23 cellular contexts compared by ENCODE assay signal in genomic region chr16:22664561-22664997, GRCh38.
DNase-seq lines count a peak whose midpoint lies in the region; ATAC-seq and TF ChIP-seq lines count a peak whose summit lies in the region.
"Had no signal": no experiment of that assay in that cellular context is flagged by ENCODE, and none has a peak within 500 bp of the region (broad histone marks: within the 10 kb centered on the region; RNA-seq: fewer than 3 reads in every experiment).

No MANE protein-coding gene starts in this region.

- H4K20me1 ChIP-seq in H9 (ENCODE audit: control insufficient read depth, insufficient read depth, insufficient read length), result no peaks in the 10 kb centered on the region

- H3K18ac ChIP-seq in H9 (ENCODE audit: insufficient read length, low read depth, low read length) (no peak overlapping the region), neuronal stem cell (ENCODE audit: low read length) (no peak overlapping the region)

- H3K4ac ChIP-seq in H9 (ENCODE audit: low read depth, low read length), result no peak overlapping the region
- H3K4ac ChIP-seq in neuronal stem cell (ENCODE audit: low read length), result no peak overlapping the region

- H2BK15ac ChIP-seq in H9 (ENCODE audit: low read depth, low read length) (no peak overlapping the region), neuronal stem cell (ENCODE audit: low read length) (no peak overlapping the region)

- TF ChIP-seq EP300 in upper lobe of left lung (IDR thresholded peaks at IDR 0.05), result no peak

- H3K36me3 ChIP-seq in neuronal stem cell (replicated peaks in 1 of 2; ENCODE audit: control insufficient read depth in 2 of 2, insufficient read depth in 2 of 2, low read length in 2 of 2) (no peaks in the 10 kb centered on the region), upper lobe of left lung (no peaks in the 10 kb centered on the region)

- H3K4me3 ChIP-seq in coronary artery, result no peak overlapping the region
- H3K4me3 ChIP-seq in neuronal stem cell (ENCODE audit: low read length in 2 of 2), result no peak overlapping the region
- H3K4me3 ChIP-seq in upper lobe of left lung, result no peak overlapping the region

- CTCF ChIA-PET in activated naive CD4-positive, alpha-beta T cell treated with anti-CD3 and anti-CD28 coated beads, Interleukin-2, amount 10 ng/mL, durations not matched to agents 7 days and 5 days (lab: Charles Lee), result no interaction called here

- H3K4me3 Mint-ChIP-seq in H9, result no peak overlapping the region
- no peak overlapping the region for H3K4me3 Mint-ChIP-seq in activated naive CD4-positive, alpha-beta T cell treated with anti-CD3 and anti-CD28 coated beads, Interleukin-2, amount 10 ng/mL, durations not matched to agents 7 days and 5 days
- H3K4me3 Mint-ChIP-seq: brain; T-helper 2 cell treated with Interferon-gamma antibody and Interleukin-4, amounts not matched to agents 5 μg/mL and 100 μg/mL, for 36 hours had no signal

- no peak overlapping the region for H3K27ac Mint-ChIP-seq in H9
- no peak overlapping the region for H3K27ac Mint-ChIP-seq in activated naive CD4-positive, alpha-beta T cell treated with anti-CD3 and anti-CD28 coated beads, Interleukin-2, amount 10 ng/mL, durations not matched to agents 7 days and 5 days
- H3K27ac Mint-ChIP-seq: brain; T-helper 2 cell treated with Interferon-gamma antibody and Interleukin-4, amounts not matched to agents 5 μg/mL and 100 μg/mL, for 36 hours had no signal

- H3K27me3 Mint-ChIP-seq in H9 (ENCODE audit: low read depth), result no peaks in the 10 kb centered on the region
- no peaks in the 10 kb centered on the region for H3K27me3 Mint-ChIP-seq in activated naive CD4-positive, alpha-beta T cell treated with anti-CD3 and anti-CD28 coated beads, Interleukin-2, amount 10 ng/mL, durations not matched to agents 7 days and 5 days
- H3K27me3 Mint-ChIP-seq: brain had no signal

- DNase-seq in DMS53 (lab: John Stamatoyannopoulos, UW) (peak; percentile 35), DMS53 treated with DMSO at 0.1 percent for 48 hours (lab: John Stamatoyannopoulos, UW; ENCODE audit: unreplicated experiment) (no peak), H9 (peak; percentile 26), coronary artery (ENCODE audit: low spot score) (peak; percentile 62), neuronal stem cell (ENCODE audit: low spot score) (no peak), upper lobe of left lung (no peak), hippocampal formation (lab: John Stamatoyannopoulos, UW) (no peak)
- no peak for DNase-seq in activated naive CD4-positive, alpha-beta T cell treated with anti-CD3 and anti-CD28 coated beads, Interleukin-2, amount 10 ng/mL, durations not matched to agents 7 days and 5 days
- DNase-seq: 8988T; activated gamma-delta T cell; AML-193; H7; KG1; mammary epithelial cell; NCI-H345; retina; stimulated activated CD4-positive, alpha-beta T cell treated with anti-CD3 and anti-CD28 coated beads, Interleukin-2, amount 100 ng/mL, for 48 hours; stimulated activated naive CD8-positive, alpha-beta T cell treated with anti-CD3 and anti-CD28 coated beads, Interleukin-15, Interleukin-2, amounts not matched to agents 100 U/mL and 50 U/mL, for 24 hours had no signal

- H3K79me1 ChIP-seq in H9 (ENCODE audit: insufficient read depth, low read depth, low read length, poor library complexity, severe bottlenecking) (no peaks in the 10 kb centered on the region), neuronal stem cell (ENCODE audit: low read depth, low read length) (no peaks in the 10 kb centered on the region)

- H3K9ac ChIP-seq in H9 (ENCODE audit: extremely low read depth, insufficient read length, low read length) (no peak overlapping the region), neuronal stem cell (ENCODE audit: low read depth, low read length, poor library complexity) (no peak overlapping the region)

- TF ChIP-seq CTCF in H9 (conservative IDR thresholded peaks at IDR 0.05) (no peak), coronary artery (IDR thresholded peaks at IDR 0.05) (no peak), upper lobe of left lung (IDR thresholded peaks at IDR 0.05) (no peak)

- no peaks in the 10 kb centered on the region for H3K36me3 Mint-ChIP-seq in H9 (ENCODE audit: insufficient read depth in 1 of 3, low read depth in 3 of 3)
- no peaks in the 10 kb centered on the region for H3K36me3 Mint-ChIP-seq in activated naive CD4-positive, alpha-beta T cell treated with anti-CD3 and anti-CD28 coated beads, Interleukin-2, amount 10 ng/mL, durations not matched to agents 7 days and 5 days
- H3K36me3 Mint-ChIP-seq: brain had no signal

- WGBS in H9 (ENCODE audit: extremely low coverage, insufficient read length, low lambda C conversion rate), result no CpG with 5 or more reads among the region's 7 CpGs
- WGBS in neuronal stem cell (ENCODE audit: extremely low coverage in 2 of 2, insufficient read length in 2 of 2, insufficient replicate concordance in 1 of 2), 2 donors, result no CpG with 5 or more reads among the region's 7 CpGs
- WGBS in upper lobe of left lung, 2 donors, result 76 to 79% methylated on average over 7 of the region's 7 CpGs

- ATAC-seq in upper lobe of left lung (ENCODE audit: low FRiP score in 2 of 2), result no peak
- ATAC-seq: SK-N-SH treated with all-trans-retinoic acid at 6 μM for 48 hours; stimulated activated naive CD8-positive, alpha-beta T cell treated with anti-CD3 and anti-CD28 coated beads, Interleukin-15, Interleukin-2, amounts not matched to agents 100 U/mL and 50 U/mL, for 24 hours had no signal

- no peak overlapping the region for H4K5ac ChIP-seq in H9 (ENCODE audit: insufficient read length, low read depth, low read length)

- no peak overlapping the region for H2AK5ac ChIP-seq in H9 (ENCODE audit: insufficient read length, low read length)
- H2AK5ac ChIP-seq in neuronal stem cell (ENCODE audit: low read depth, low read length), result no peak overlapping the region

- H3K9me3 Mint-ChIP-seq in H9, result no peaks in the 10 kb centered on the region
- no peaks in the 10 kb centered on the region for H3K9me3 Mint-ChIP-seq in activated naive CD4-positive, alpha-beta T cell treated with anti-CD3 and anti-CD28 coated beads, Interleukin-2, amount 10 ng/mL, durations not matched to agents 7 days and 5 days
- H3K9me3 Mint-ChIP-seq: brain; T-helper 2 cell treated with Interferon-gamma antibody and Interleukin-4, amounts not matched to agents 5 μg/mL and 100 μg/mL, for 36 hours had no signal

- H3K23me2 ChIP-seq in H9 (ENCODE audit: insufficient read length, low read depth, low read length, poor library complexity, severe bottlenecking), result no peaks in the 10 kb centered on the region

- H2BK20ac ChIP-seq in H9 (ENCODE audit: low read depth, low read length, poor library complexity, severe bottlenecking), result no peak overlapping the region

- H3K4me1 Mint-ChIP-seq in H9, result no peaks in the 10 kb centered on the region
- H3K4me1 Mint-ChIP-seq in activated naive CD4-positive, alpha-beta T cell treated with anti-CD3 and anti-CD28 coated beads, Interleukin-2, amount 10 ng/mL, durations not matched to agents 7 days and 5 days, result no peaks in the 10 kb centered on the region
- H3K4me1 Mint-ChIP-seq: brain had no signal

- H4K8ac ChIP-seq in H9 (replicated peaks; ENCODE audit: insufficient read length, low read depth, low read length), result no peak overlapping the region
- no peak overlapping the region for H4K8ac ChIP-seq in neuronal stem cell (ENCODE audit: low read depth, low read length)

- H2AFZ ChIP-seq in H9 (ENCODE audit: low read length) (no peak overlapping the region), neuronal stem cell (ENCODE audit: low read length) (no peak overlapping the region)

- no peak overlapping the region for H4K91ac ChIP-seq in H9 (ENCODE audit: insufficient read length, low read depth, low read length)
- no peak overlapping the region for H4K91ac ChIP-seq in neuronal stem cell (ENCODE audit: low read depth, low read length, poor library complexity)

- H3K9me3 ChIP-seq in H9 (ENCODE audit: control insufficient read depth, low read depth, low read length), result no peaks in the 10 kb centered on the region
- peaks cover 0 to 2% of the 10 kb centered on the region in 2 donors for H3K9me3 ChIP-seq in neuronal stem cell (replicated peaks in 1 of 2; ENCODE audit: control insufficient read depth in 2 of 2, insufficient read depth in 1 of 2, low read depth in 1 of 2, low read length in 2 of 2)
- peaks cover 0 to 3% (median 0%) of the 10 kb centered on the region in 4 donors for H3K9me3 ChIP-seq in upper lobe of left lung

- H3T11ph ChIP-seq in H9 (ENCODE audit: low read length), result no peak overlapping the region

- H3K27me3 ChIP-seq in H9 (ENCODE audit: insufficient read depth, low read length), result no peaks in the 10 kb centered on the region
- H3K27me3 ChIP-seq in neuronal stem cell (ENCODE audit: control insufficient read depth in 3 of 3, insufficient read depth in 3 of 3, low read depth in 1 of 3, low read length in 3 of 3), result no peaks in the 10 kb centered on the region
- H3K27me3 ChIP-seq in upper lobe of left lung, result no peaks in the 10 kb centered on the region

- H2BK5ac ChIP-seq in H9 (ENCODE audit: insufficient read length, low read length) (no peak overlapping the region), neuronal stem cell (ENCODE audit: low read length) (no peak overlapping the region)

- no peak for TF ChIP-seq POLR2A in upper lobe of left lung (IDR thresholded peaks at IDR 0.05)

- H3K27ac ChIP-seq in H9 (ENCODE audit: insufficient read length, low read depth, low read length) (no peak overlapping the region), coronary artery (no peak overlapping the region), neuronal stem cell (replicated peaks; ENCODE audit: low read length) (no peak overlapping the region), upper lobe of left lung (no peak overlapping the region)
- H3K27ac ChIP-seq: RWPE1, VCaP had no signal

- H2BK120ac ChIP-seq in H9 (ENCODE audit: low read depth, low read length, poor library complexity, severe bottlenecking), result no peak overlapping the region
- no peak overlapping the region for H2BK120ac ChIP-seq in neuronal stem cell (ENCODE audit: low read depth, low read length)

- no peak overlapping the region for H3K56ac ChIP-seq in H9 (ENCODE audit: insufficient read length, low read depth, low read length)

- H3K14ac ChIP-seq in H9 (ENCODE audit: insufficient read depth, low read length) (no peak overlapping the region; the same call in 1 of the 2 replicates), neuronal stem cell (ENCODE audit: low read length) (peak overlapping the region; percentile 97)

- no peak overlapping the region for H3K23ac ChIP-seq in H9 (ENCODE audit: insufficient read length, low read depth, low read length)
- no peak overlapping the region for H3K23ac ChIP-seq in neuronal stem cell (ENCODE audit: low read depth, low read length, poor library complexity)

- H3K79me2 ChIP-seq in H9 (ENCODE audit: insufficient read depth, low read length), result no peaks in the 10 kb centered on the region

- H3K4me1 ChIP-seq in H9 (ENCODE audit: insufficient read depth, low read length) (no peaks in the 10 kb centered on the region), neuronal stem cell (ENCODE audit: control insufficient read depth in 2 of 2, insufficient read depth in 1 of 2, low read depth in 1 of 2, low read length in 2 of 2) (no peaks in the 10 kb centered on the region), upper lobe of left lung (no peaks in the 10 kb centered on the region)

- H2BK12ac ChIP-seq in H9 (ENCODE audit: insufficient read length, low read depth, low read length), result no peak overlapping the region
- H2BK12ac ChIP-seq in neuronal stem cell (ENCODE audit: low read length), result no peak overlapping the region

- H3K4me2 ChIP-seq in H9 (ENCODE audit: insufficient read depth, insufficient read length, low read length) (no peak overlapping the region), neuronal stem cell (ENCODE audit: insufficient read depth, low read length, poor library complexity, severe bottlenecking) (no peak overlapping the region)

Comparison
In these comparisons a context has a peak if more than half of its experiments do, and no peak if none do; other contexts are left out.
1. DNase-seq: peak in DMS53 (single experiment), H9 (single experiment) and coronary artery (single experiment); none in DMS53 treated with DMSO at 0.1 percent for 48 hours (single experiment), neuronal stem cell (single experiment), upper lobe of left lung (0 of 2), activated naive CD4-positive, alpha-beta T cell treated with anti-CD3 and anti-CD28 coated beads, Interleukin-2, amount 10 ng/mL, durations not matched to agents 7 days and 5 days (single experiment) and hippocampal formation (0 of 2).